ENCODE assay signal across 9 cellular contexts in genomic region chr17:40648326-40648968, GRCh38. TPM values are rescaled to one million over a fixed set of nuclear protein-coding genes. Genes with fewer than 3 reads are reported as not detected.
DNase-seq lines count a peak whose midpoint lies in the region; ATAC-seq and TF ChIP-seq lines count a peak whose summit lies in the region.
"Had no signal": no experiment of that assay in that cellular context is flagged by ENCODE, and none has a peak within 500 bp of the region (broad histone marks: within the 10 kb centered on the region; RNA-seq: fewer than 3 reads in every experiment).

No MANE protein-coding gene starts in this region.

- H3K4me1 ChIP-seq in OCI-LY1 (ENCODE audit: insufficient read depth, low read length, severe bottlenecking): peaks cover 32% of the 10 kb centered on the region
- peaks cover 41% of the 10 kb centered on the region for H3K4me1 ChIP-seq in lower lobe of right lung
- peaks cover 19 to 41% (median 21%) of the 10 kb centered on the region in 4 donors for H3K4me1 ChIP-seq in transverse colon

- ATAC-seq in HG02884 (IDR thresholded peaks at IDR 0.05; ENCODE audit: unreplicated experiment) (peak; percentile 64), lower lobe of right lung (peak; percentile 61 to 64), GM19467 (IDR thresholded peaks at IDR 0.05; ENCODE audit: unreplicated experiment) (no peak)

- H3K4me3 Mint-ChIP-seq in T-helper 2 cell treated with Interferon-gamma antibody and Interleukin-4, amounts not matched to agents 5 μg/mL and 100 μg/mL, for 36 hours: peak overlapping the region; percentile 91

- no peaks in the 10 kb centered on the region for H3K27me3 ChIP-seq in OCI-LY1 (ENCODE audit: insufficient read depth, low read length)
- no peaks in the 10 kb centered on the region for H3K27me3 ChIP-seq in lower lobe of right lung (ENCODE audit: low read depth)
- H3K27me3 ChIP-seq in transverse colon: no peaks in the 10 kb centered on the region

- intact Hi-C loops in lower lobe of right lung (cut with DNase I) (no loop called here), transverse colon (cut with DNase I; ENCODE audit: low total_unique reads) (no loop called here)

- peaks cover 33% of the 10 kb centered on the region for H3K4me1 Mint-ChIP-seq in T-helper 2 cell treated with Interferon-gamma antibody and Interleukin-4, amounts not matched to agents 5 μg/mL and 100 μg/mL, for 36 hours (ENCODE audit: low read depth)

- TF ChIP-seq EP300 in transverse colon (IDR thresholded peaks at IDR 0.05; ENCODE audit: low read depth): no peak

- 0 to 6% methylated on average over 4 to 23 of the region's 33 CpGs for WGBS in transverse colon (ENCODE audit: low coverage in 1 of 2), 2 donors

- peak overlapping the region; percentile 71 for H3K4me2 ChIP-seq in OCI-LY1 (ENCODE audit: low read length)

- no peak for DNase-seq in T-helper 2 cell treated with Interferon-gamma antibody and Interleukin-4, amounts not matched to agents 5 μg/mL and 100 μg/mL, for 36 hours (ENCODE audit: low spot score)
- DNase-seq in T-helper 2 cell: no peak
- DNase-seq in coronary artery (ENCODE audit: low spot score): peak; percentile 84
- DNase-seq in lower lobe of right lung: no peak
- no peak for DNase-seq in transverse colon

- H3K9me2 ChIP-seq in OCI-LY1 (ENCODE audit: low read depth, low read length): no peaks in the 10 kb centered on the region

- in situ Hi-C loops in transverse colon (cut with MboI; ENCODE audit: low pct_ligation_motif_present in 1 of 4, low pct_unique_long_range_greater_than_20kb in 1 of 4, low sequenced_read_pairs in 3 of 4): no loop called here

- peak overlapping the region; percentile 91 for H3K9ac ChIP-seq in OCI-LY1 (ENCODE audit: low read length)

- no peaks in the 10 kb centered on the region for H4K20me1 ChIP-seq in OCI-LY1 (ENCODE audit: insufficient read depth, low read length)

- no peaks in the 10 kb centered on the region for H3F3A ChIP-seq in OCI-LY1 (ENCODE audit: insufficient read depth, low read length)

- H3K27ac ChIP-seq in OCI-LY1 (ENCODE audit: low read depth, low read length, poor library complexity, severe bottlenecking) (peak overlapping the region; percentile 52), coronary artery (peak overlapping the region; percentile 98 to 99), lower lobe of right lung (peak overlapping the region; percentile 97), transverse colon (peak overlapping the region; percentile 95 to 98 (median 96))

- H3K27me3 Mint-ChIP-seq in T-helper 2 cell treated with Interferon-gamma antibody and Interleukin-4, amounts not matched to agents 5 μg/mL and 100 μg/mL, for 36 hours (ENCODE audit: low read depth): no peaks in the 10 kb centered on the region

- peak overlapping the region; percentile 94 for H3K27ac Mint-ChIP-seq in T-helper 2 cell treated with Interferon-gamma antibody and Interleukin-4, amounts not matched to agents 5 μg/mL and 100 μg/mL, for 36 hours

- peaks cover 21% of the 10 kb centered on the region for H3K36me3 ChIP-seq in OCI-LY1 (ENCODE audit: insufficient read depth, low read length)
- H3K36me3 ChIP-seq in lower lobe of right lung: peaks cover 22% of the 10 kb centered on the region
- peaks cover 0 to 9% (median 4%) of the 10 kb centered on the region in 4 donors for H3K36me3 ChIP-seq in transverse colon

- H3K79me2 ChIP-seq in OCI-LY1 (ENCODE audit: insufficient read depth, low read length): peaks cover 32% of the 10 kb centered on the region

- TF ChIP-seq POLR2A in transverse colon (IDR thresholded peaks at IDR 0.05): no peak

- peaks cover 17% of the 10 kb centered on the region for H3K36me3 Mint-ChIP-seq in T-helper 2 cell treated with Interferon-gamma antibody and Interleukin-4, amounts not matched to agents 5 μg/mL and 100 μg/mL, for 36 hours (ENCODE audit: low read depth)

- TF ChIP-seq CTCF in OCI-LY1 (IDR thresholded peaks at IDR 0.05; ENCODE audit: low read length): no peak
- TF ChIP-seq CTCF in coronary artery (IDR thresholded peaks at IDR 0.05): no peak
- no peak for TF ChIP-seq CTCF in lower lobe of right lung (IDR thresholded peaks at IDR 0.05)
- TF ChIP-seq CTCF in transverse colon (IDR thresholded peaks at IDR 0.05): no peak

- peak overlapping the region; percentile 90 for H2AFZ ChIP-seq in OCI-LY1 (ENCODE audit: low read length)

- H3K9me3 ChIP-seq in OCI-LY1 (ENCODE audit: low read length) (no peaks in the 10 kb centered on the region), lower lobe of right lung (no peaks in the 10 kb centered on the region), transverse colon (no peaks in the 10 kb centered on the region)

- H3K9me3 Mint-ChIP-seq in T-helper 2 cell treated with Interferon-gamma antibody and Interleukin-4, amounts not matched to agents 5 μg/mL and 100 μg/mL, for 36 hours: no peaks in the 10 kb centered on the region

- H3K4me3 ChIP-seq in OCI-LY1 (ENCODE audit: low read depth, low read length, poor library complexity, severe bottlenecking): peak overlapping the region; percentile 85
- H3K4me3 ChIP-seq in coronary artery: peak overlapping the region; percentile 79
- peak overlapping the region; percentile 88 for H3K4me3 ChIP-seq in lower lobe of right lung
- peak overlapping the region; percentile 85 to 92 (median 88) for H3K4me3 ChIP-seq in transverse colon

RNA-seq across cellular contexts. Expression of gene SMARCE1, which starts 0.8 kb away (rescaled TPM):
- total RNA-seq in lower lobe of right lung (83.6 TPM), transverse colon (10 to 100 TPM; 43.0 to 87.2 (median 61.6) TPM)

RNA-seq across cellular contexts. Expression of gene KRT222, which starts 16.5 kb away (rescaled TPM):
- total RNA-seq in lower lobe of right lung (1.3 TPM), transverse colon (under 1 TPM in 2 of 4 donors, not detected in 2; 0.27 to 0.48 TPM)
- total RNA-seq: pulmonary artery endothelial cell had no signal

RNA-seq across cellular contexts. Expression of gene KRT24, which starts 55.1 kb away (rescaled TPM):
- total RNA-seq in lower lobe of right lung: not detected
- 10 to 100 TPM in 1 of 4 donors, 1 to 10 TPM in 1, under 1 TPM in 1, not detected in 1; 0.64 to 13.5 (median 4.9) TPM for total RNA-seq in transverse colon
- total RNA-seq: pulmonary artery endothelial cell had no signal
